ENCODE assay signal across 8 cellular contexts in genomic region chr2:64049633-64050220, GRCh38. TPM values are rescaled to one million over a fixed set of nuclear protein-coding genes. Genes with fewer than 3 reads are reported as not detected.
A peak's percentile ranks its signal among the peaks of the same experiment; 100 is the strongest.
DNase-seq lines count a peak whose midpoint lies in the region; ATAC-seq, FAIRE-seq and TF ChIP-seq lines count a peak whose summit lies in the region.

No MANE protein-coding gene starts in this region.

- H3K36me3 Mint-ChIP-seq in astrocyte (ENCODE audit: low read depth, unreplicated experiment) = no peaks in the 10 kb centered on the region

- TF ChIP-seq CTCF in astrocyte (IDR thresholded peaks at IDR 0.05; ENCODE audit: insufficient read depth, low read depth, low read length) = peak; percentile 95

- no peak overlapping the region for H3K4me3 ChIP-seq in astrocyte (ENCODE audit: insufficient read depth, low read depth, low read length)

- FAIRE-seq in astrocyte (lab: Jason Lieb, UNC) = peak; percentile 23

- no peaks in the 10 kb centered on the region for H3K4me1 Mint-ChIP-seq in astrocyte (ENCODE audit: low read depth, unreplicated experiment)

- H3K27ac Mint-ChIP-seq in astrocyte (ENCODE audit: unreplicated experiment) = no peak overlapping the region

- H3K27me3 ChIP-seq in astrocyte (ENCODE audit: insufficient read depth, low read length) = no peaks in the 10 kb centered on the region

- H3K9me3 ChIP-seq in astrocyte (ENCODE audit: insufficient read depth, low read depth, low read length) = no peaks in the 10 kb centered on the region

- no peaks in the 10 kb centered on the region for H3K27me3 Mint-ChIP-seq in astrocyte (ENCODE audit: low read depth, unreplicated experiment)

- no peak overlapping the region for H3K27ac ChIP-seq in astrocyte (ENCODE audit: low read depth, low read length)

- no peaks in the 10 kb centered on the region for H3K79me2 ChIP-seq in astrocyte (ENCODE audit: insufficient read depth, low read length)

- ATAC-seq in HG02885 (IDR thresholded peaks at IDR 0.05; ENCODE audit: poor library complexity, unreplicated experiment) = peak; percentile 89

- no peak overlapping the region for H3K9ac ChIP-seq in astrocyte (ENCODE audit: low read length)

- H3K4me3 Mint-ChIP-seq in astrocyte (ENCODE audit: unreplicated experiment) = no peak overlapping the region

- no peaks in the 10 kb centered on the region for H4K20me1 ChIP-seq in astrocyte (ENCODE audit: insufficient read depth, low read length)

- DNase-seq in activated gamma-delta T cell treated with Interleukin-2 at 50 U/mL for 16 hours (peak; percentile 63), activated gamma-delta T cell (lab: John Stamatoyannopoulos, UW) (no peak), NCI-H187 treated with DMSO at 0.1 percent for 48 hours (lab: John Stamatoyannopoulos, UW) (peak; percentile 87), T-helper 9 cell (peak; percentile 33), astrocyte (ENCODE audit: low read depth) (peak; percentile 37), hypothalamus (lab: John Stamatoyannopoulos, UW) (peak in 45 of 51 donors; percentile 1 to 88 (median 38))
- DNase-seq in stimulated activated CD4-positive, alpha-beta T cell treated with anti-CD3 and anti-CD28 coated beads, Interleukin-12 subunit alpha, Interleukin-12 subunit beta, amount 100 ng/mL, for 4 hours = peak; percentile 37

- H3K4me1 ChIP-seq in astrocyte (ENCODE audit: insufficient read depth, low read length) = no peaks in the 10 kb centered on the region

- no peaks in the 10 kb centered on the region for H3K9me3 Mint-ChIP-seq in astrocyte (ENCODE audit: unreplicated experiment)

- no peaks in the 10 kb centered on the region for H3K36me3 ChIP-seq in astrocyte (ENCODE audit: insufficient read depth, low read length)

- peak overlapping the region; percentile 50 for H2AFZ ChIP-seq in astrocyte (ENCODE audit: low read depth, low read length)

- peak overlapping the region; percentile 7 for H3K4me2 ChIP-seq in astrocyte (ENCODE audit: low read length)

RNA-seq across cellular contexts. Expression of gene VPS54, which starts 30.5 kb away (rescaled TPM):
- 17.5 and 17.9 TPM in 2 replicates for total RNA-seq in astrocyte
